In genomic region chr2:118882693-118883336, GRCh38 we compare ENCODE assay signal across 8 cellular contexts.
DNase-seq lines count a peak whose midpoint lies in the region; ATAC-seq lines count a peak whose summit lies in the region.

No MANE protein-coding gene starts in this region.

- DNase-seq in Ammon's horn (ENCODE audit: low spot score) (peak; percentile 85), NCI-H748 (lab: John Stamatoyannopoulos, UW; ENCODE audit: unreplicated experiment) (peak; percentile 50), middle frontal gyrus (ENCODE audit: extremely low spot score, low spot score) (peak; percentile 27)
- DNase-seq in activated CD4-positive, alpha-beta T cell treated with anti-CD3 and anti-CD28 coated beads, Interleukin-2, amount 50 U/mL, for 48 hours = peak; percentile 66 to 74
- peak; percentile 40 for DNase-seq in effector CD8-positive, alpha-beta T cell (lab: John Stamatoyannopoulos, UW)
- DNase-seq in stimulated activated CD8-positive, alpha-beta memory T cell treated with anti-CD3 and anti-CD28 coated beads, Interleukin-4, amount 100 ng/mL, for 48 hours = peak; percentile 70

- ATAC-seq in GM19025 (IDR thresholded peaks at IDR 0.05; ENCODE audit: low read depth, unreplicated experiment) (peak; percentile 50), HG03460 (IDR thresholded peaks at IDR 0.05; ENCODE audit: unreplicated experiment) (peak; percentile 80)

Comparison
In these comparisons a context has a peak if more than half of its experiments do, and no peak if none do; other contexts are left out.
1. Peak in every context shown above with its lines: DNase-seq and ATAC-seq.
2. DNase-seq: peak in every context shown above with its lines; median percentile 85 in Ammon's horn; 70 in activated CD4-positive, alpha-beta T cell treated with anti-CD3 and anti-CD28 coated beads, Interleukin-2, amount 50 U/mL, for 48 hours; 70 in stimulated activated CD8-positive, alpha-beta memory T cell treated with anti-CD3 and anti-CD28 coated beads, Interleukin-4, amount 100 ng/mL, for 48 hours; 50 in NCI-H748; 40 in effector CD8-positive, alpha-beta T cell; 27 in middle frontal gyrus.